Comparison of ENCODE assay signal across 1 cellular context in the genomic region with DNA sequence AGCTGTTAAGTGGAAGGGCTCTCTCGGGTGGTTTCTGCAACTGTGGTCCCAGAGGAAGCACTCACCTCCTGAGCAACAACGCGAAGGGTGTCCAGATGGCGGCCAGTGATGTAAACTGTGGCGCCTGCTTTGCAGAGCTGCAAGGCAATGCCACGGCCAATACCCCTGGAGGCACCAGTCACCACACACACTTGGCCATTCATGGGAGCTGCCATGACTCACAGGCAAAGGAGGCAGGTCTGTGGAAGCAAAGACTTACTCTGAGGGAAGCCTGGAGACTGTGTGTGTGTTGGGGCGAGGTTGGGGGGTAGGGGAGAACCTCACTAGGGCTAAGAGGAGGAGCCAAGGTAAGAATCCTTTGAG.
TF ChIP-seq lines count a peak whose summit lies in the region.

No MANE protein-coding gene starts in this region.

TF ChIP-seq in H1, 55 proteins besides CTCF, POLR2A, EP300 and RAD21:
- TF ChIP-seq GABPA (IDR thresholded peaks at IDR 0.05; ENCODE audit: borderline replicate concordance, insufficient read depth, low read length): no peak
- TF ChIP-seq CTBP2 (IDR thresholded peaks at IDR 0.05; ENCODE audit: borderline replicate concordance, insufficient read depth, insufficient read length, low read length): no peak
- no peak for TF ChIP-seq BCL11A (IDR thresholded peaks at IDR 0.05; ENCODE audit: low read depth in 2 of 2, low read length in 2 of 2)
- no peak for TF ChIP-seq SP1 (IDR thresholded peaks at IDR 0.05; ENCODE audit: low read depth, low read length)
- no peak for TF ChIP-seq HDAC2 (IDR thresholded peaks at IDR 0.05; ENCODE audit: borderline replicate concordance in 1 of 2, low read depth in 2 of 2, low read length in 2 of 2)
- no peak for TF ChIP-seq RNF2 (IDR thresholded peaks at IDR 0.05; ENCODE audit: borderline replicate concordance, low read depth, low read length, missing control alignments, poor library complexity, severe bottlenecking)
- TF ChIP-seq RBBP5 (IDR thresholded peaks at IDR 0.05; ENCODE audit: borderline replicate concordance, low read depth, low read length): no peak
- TF ChIP-seq JUN (IDR thresholded peaks at IDR 0.05; ENCODE audit: low read depth, low read length): no peak
- TF ChIP-seq SIRT6 (IDR thresholded peaks at IDR 0.05; ENCODE audit: low read length): no peak
- TF ChIP-seq, protein P1, sequence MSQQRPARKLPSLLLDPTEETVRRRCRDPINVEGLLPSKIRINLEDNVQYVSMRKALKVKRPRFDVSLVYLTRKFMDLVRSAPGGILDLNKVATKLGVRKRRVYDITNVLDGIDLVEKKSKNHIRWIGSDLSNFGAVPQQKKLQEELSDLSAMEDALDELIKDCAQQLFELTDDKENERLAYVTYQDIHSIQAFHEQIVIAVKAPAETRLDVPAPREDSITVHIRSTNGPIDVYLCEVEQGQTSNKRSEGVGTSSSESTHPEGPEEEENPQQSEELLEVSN (IDR thresholded peaks at IDR 0.05): no peak
- no peak for TF ChIP-seq MAFK (IDR thresholded peaks at IDR 0.05; ENCODE audit: low read depth, low read length)
